1 cellular context compared by ENCODE assay signal in the genomic region with DNA sequence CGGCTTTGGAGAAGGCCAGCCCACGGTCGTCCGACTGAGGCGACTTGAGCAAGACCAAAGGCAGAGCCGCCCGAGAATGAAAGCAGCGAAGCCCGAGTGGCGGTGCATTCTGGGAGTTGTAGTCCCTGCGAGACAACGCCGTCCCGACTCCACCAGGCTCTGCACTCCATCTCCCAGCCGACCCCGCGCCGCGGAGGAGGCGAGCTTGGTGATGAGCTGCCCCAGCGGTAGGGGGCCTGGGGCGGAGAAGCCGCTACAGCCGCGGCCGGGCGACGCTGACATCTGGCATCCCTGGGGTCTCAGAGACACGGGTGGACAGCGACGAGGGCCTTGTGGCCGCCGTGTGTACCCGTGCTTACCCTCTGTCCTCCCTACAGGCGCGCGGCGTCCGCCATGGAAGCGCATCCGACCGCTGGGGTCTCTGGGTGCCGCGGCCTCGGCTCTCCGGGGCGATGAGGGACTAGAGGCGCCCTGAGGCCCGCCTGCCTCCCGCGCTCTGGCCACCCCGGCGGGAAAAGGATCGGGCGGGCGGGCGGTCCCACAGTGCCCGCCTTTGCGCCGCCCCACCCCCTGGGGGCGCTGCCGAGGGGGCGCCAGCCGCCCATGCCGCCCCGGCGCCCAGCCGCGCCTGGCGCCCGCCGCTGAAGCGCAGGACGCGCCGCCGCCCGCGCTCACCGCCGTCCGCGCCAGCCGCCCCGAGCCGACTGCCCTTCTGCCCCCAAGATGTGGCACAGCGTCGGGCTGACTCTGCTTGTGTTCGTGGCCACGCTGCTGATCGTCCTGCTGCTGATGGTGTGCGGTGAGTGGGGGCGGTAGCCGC.
TF ChIP-seq lines count a peak whose summit lies in the region.

Gene SMIM13, plus strand, starts transcription at position 244 of the 820 bp plus-strand sequence. Its CDS starts 480 bp downstream, at position 724.

TF ChIP-seq in K562, 482 proteins besides CTCF, POLR2A, EP300 and RAD21 (continued from another document and continues in another):
- TF ChIP-seq RB1 (IDR thresholded peaks at IDR 0.05; ENCODE audit: low read depth) (peak; percentile 96), ATF1 (CRISPR knock-in tag; IDR thresholded peaks at IDR 0.05) (no peak; the same call in 1 of the 2 replicates), ATF1 (tag; IDR thresholded peaks at IDR 0.05) (peak; percentile 92), MTF1 (CRISPR knock-in tag; IDR thresholded peaks at IDR 0.05; ENCODE audit: borderline replicate concordance) (no peak), ZBTB33 (CRISPR knock-in tag; IDR thresholded peaks at IDR 0.05) (no peak; the same call in 1 of the 2 replicates), GTF2A2 (tag; IDR thresholded peaks at IDR 0.05) (no peak), ZNF232 (CRISPR knock-in tag; IDR thresholded peaks at IDR 0.05) (no peak), CREB3 (tag; conservative IDR thresholded peaks at IDR 0.05; ENCODE audit: low read depth) (peak; percentile 79), ZNF75A (CRISPR knock-in tag; IDR thresholded peaks at IDR 0.05) (no peak; the same call in 1 of the 2 replicates), FOS (IDR thresholded peaks at IDR 0.05; ENCODE audit: extremely low read depth, insufficient read length) (no peak), CBX8 (IDR thresholded peaks at IDR 0.05; ENCODE audit: borderline replicate concordance, extremely low read depth, low read depth, low read length, poor library complexity, severe bottlenecking) (no peak), ZFP1 (CRISPR knock-in tag; IDR thresholded peaks at IDR 0.05) (no peak), ZBTB9 (CRISPR knock-in tag; IDR thresholded peaks at IDR 0.05) (peak; percentile 75; the same call in 1 of the 2 replicates), TAL1 (IDR thresholded peaks at IDR 0.05) (no peak), NBN (IDR thresholded peaks at IDR 0.05; ENCODE audit: low read depth) (no peak; the same call in none of the 2 replicates), ZNF436 (CRISPR knock-in tag; IDR thresholded peaks at IDR 0.05) (no peak), ZNF124 (CRISPR knock-in tag; IDR thresholded peaks at IDR 0.05) (no peak), ZSCAN32 (CRISPR knock-in tag; IDR thresholded peaks at IDR 0.05) (no peak), XRCC5 (IDR thresholded peaks at IDR 0.05; ENCODE audit: low read depth, low read length) (peak; percentile 59; the same call in 1 of the 2 replicates), ZNF431 (CRISPR knock-in tag; IDR thresholded peaks at IDR 0.05) (peak; percentile 72; the same call in 1 of the 2 replicates), ZNF655 (CRISPR knock-in tag; IDR thresholded peaks at IDR 0.05) (no peak), NCOA1 (IDR thresholded peaks at IDR 0.05; ENCODE audit: low read depth) (no peak), POLR2G (IDR thresholded peaks at IDR 0.05; ENCODE audit: low read depth, low read length) (peak; percentile 97), ZNF174 (CRISPR knock-in tag; IDR thresholded peaks at IDR 0.05) (no peak), CBFA2T3 (IDR thresholded peaks at IDR 0.05) (no peak), HDAC1 (IDR thresholded peaks at IDR 0.05) (peak in 1 of 2 experiments; percentile 42; a peak in 1 of 4 replicates), ZNF699 (CRISPR knock-in tag; IDR thresholded peaks at IDR 0.05; ENCODE audit: insufficient replicate concordance) (no peak), MAFF (IDR thresholded peaks at IDR 0.05; ENCODE audit: low read length) (no peak), FOSL1 (tag; conservative IDR thresholded peaks at IDR 0.05) (peak; percentile 55; the same call in 1 of the 2 replicates), ZNF57 (CRISPR knock-in tag; IDR thresholded peaks at IDR 0.05) (0 out of 2 replicates have a peak, but pooled peaks have one; percentile 25), CCNT2 (IDR thresholded peaks at IDR 0.05; ENCODE audit: borderline replicate concordance, extremely low read depth, insufficient read length, low read depth, low read length) (peak; percentile 59), U2AF2 (optimal IDR thresholded peaks at IDR 0.05; ENCODE audit: low read depth, low read length) (no peak), THRAP3 (IDR thresholded peaks at IDR 0.05; ENCODE audit: borderline replicate concordance) (no peak), CXXC5 (CRISPR knock-in tag; IDR thresholded peaks at IDR 0.05) (peak; percentile 78), MBD2 (IDR thresholded peaks at IDR 0.05; ENCODE audit: borderline replicate concordance, low read depth) (peak; percentile 92), FUS (optimal IDR thresholded peaks at IDR 0.05; ENCODE audit: low read depth, low read length) (no peak), TCFL5 (CRISPR knock-in tag; conservative IDR thresholded peaks at IDR 0.05) (no peak), CBX1 (IDR thresholded peaks at IDR 0.05; ENCODE audit: low read depth) (peak; percentile 74), SRSF9 (IDR thresholded peaks at IDR 0.05; ENCODE audit: borderline replicate concordance, low read depth, low read length) (no peak), ELF4 (CRISPR knock-in tag; IDR thresholded peaks at IDR 0.05) (0 out of 2 replicates have a peak, but pooled peaks have one; percentile 2), ID3 (CRISPR knock-in tag; IDR thresholded peaks at IDR 0.05) (no peak), ID3 (tag; IDR thresholded peaks at IDR 0.05) (peak; percentile 83; the same call in 1 of the 2 replicates), PHB (CRISPR knock-in tag; IDR thresholded peaks at IDR 0.05) (no peak), CC2D1A (IDR thresholded peaks at IDR 0.05) (no peak), SETDB1 (IDR thresholded peaks at IDR 0.05; ENCODE audit: low read length) (no peak), SMAD1 (IDR thresholded peaks at IDR 0.05; ENCODE audit: low read depth, low read length, partially characterized antibody) (peak; percentile 31)
- TF ChIP-seq, protein P1, sequence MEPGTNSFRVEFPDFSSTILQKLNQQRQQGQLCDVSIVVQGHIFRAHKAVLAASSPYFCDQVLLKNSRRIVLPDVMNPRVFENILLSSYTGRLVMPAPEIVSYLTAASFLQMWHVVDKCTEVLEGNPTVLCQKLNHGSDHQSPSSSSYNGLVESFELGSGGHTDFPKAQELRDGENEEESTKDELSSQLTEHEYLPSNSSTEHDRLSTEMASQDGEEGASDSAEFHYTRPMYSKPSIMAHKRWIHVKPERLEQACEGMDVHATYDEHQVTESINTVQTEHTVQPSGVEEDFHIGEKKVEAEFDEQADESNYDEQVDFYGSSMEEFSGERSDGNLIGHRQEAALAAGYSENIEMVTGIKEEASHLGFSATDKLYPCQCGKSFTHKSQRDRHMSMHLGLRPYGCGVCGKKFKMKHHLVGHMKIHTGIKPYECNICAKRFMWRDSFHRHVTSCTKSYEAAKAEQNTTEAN (CRISPR knock-in tag; IDR thresholded peaks at IDR 0.05) = no peak
- TF ChIP-seq, protein P2, sequence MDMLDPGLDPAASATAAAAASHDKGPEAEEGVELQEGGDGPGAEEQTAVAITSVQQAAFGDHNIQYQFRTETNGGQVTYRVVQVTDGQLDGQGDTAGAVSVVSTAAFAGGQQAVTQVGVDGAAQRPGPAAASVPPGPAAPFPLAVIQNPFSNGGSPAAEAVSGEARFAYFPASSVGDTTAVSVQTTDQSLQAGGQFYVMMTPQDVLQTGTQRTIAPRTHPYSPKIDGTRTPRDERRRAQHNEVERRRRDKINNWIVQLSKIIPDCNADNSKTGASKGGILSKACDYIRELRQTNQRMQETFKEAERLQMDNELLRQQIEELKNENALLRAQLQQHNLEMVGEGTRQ (CRISPR knock-in tag; IDR thresholded peaks at IDR 0.05) = no peak
- TF ChIP-seq, protein P3, sequence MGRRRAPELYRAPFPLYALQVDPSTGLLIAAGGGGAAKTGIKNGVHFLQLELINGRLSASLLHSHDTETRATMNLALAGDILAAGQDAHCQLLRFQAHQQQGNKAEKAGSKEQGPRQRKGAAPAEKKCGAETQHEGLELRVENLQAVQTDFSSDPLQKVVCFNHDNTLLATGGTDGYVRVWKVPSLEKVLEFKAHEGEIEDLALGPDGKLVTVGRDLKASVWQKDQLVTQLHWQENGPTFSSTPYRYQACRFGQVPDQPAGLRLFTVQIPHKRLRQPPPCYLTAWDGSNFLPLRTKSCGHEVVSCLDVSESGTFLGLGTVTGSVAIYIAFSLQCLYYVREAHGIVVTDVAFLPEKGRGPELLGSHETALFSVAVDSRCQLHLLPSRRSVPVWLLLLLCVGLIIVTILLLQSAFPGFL (CRISPR knock-in tag; IDR thresholded peaks at IDR 0.05) = no peak
- TF ChIP-seq, protein P4, sequence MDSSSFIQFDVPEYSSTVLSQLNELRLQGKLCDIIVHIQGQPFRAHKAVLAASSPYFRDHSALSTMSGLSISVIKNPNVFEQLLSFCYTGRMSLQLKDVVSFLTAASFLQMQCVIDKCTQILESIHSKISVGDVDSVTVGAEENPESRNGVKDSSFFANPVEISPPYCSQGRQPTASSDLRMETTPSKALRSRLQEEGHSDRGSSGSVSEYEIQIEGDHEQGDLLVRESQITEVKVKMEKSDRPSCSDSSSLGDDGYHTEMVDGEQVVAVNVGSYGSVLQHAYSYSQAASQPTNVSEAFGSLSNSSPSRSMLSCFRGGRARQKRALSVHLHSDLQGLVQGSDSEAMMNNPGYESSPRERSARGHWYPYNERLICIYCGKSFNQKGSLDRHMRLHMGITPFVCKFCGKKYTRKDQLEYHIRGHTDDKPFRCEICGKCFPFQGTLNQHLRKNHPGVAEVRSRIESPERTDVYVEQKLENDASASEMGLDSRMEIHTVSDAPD (CRISPR knock-in tag; IDR thresholded peaks at IDR 0.05) = no peak
- TF ChIP-seq, protein P5, sequence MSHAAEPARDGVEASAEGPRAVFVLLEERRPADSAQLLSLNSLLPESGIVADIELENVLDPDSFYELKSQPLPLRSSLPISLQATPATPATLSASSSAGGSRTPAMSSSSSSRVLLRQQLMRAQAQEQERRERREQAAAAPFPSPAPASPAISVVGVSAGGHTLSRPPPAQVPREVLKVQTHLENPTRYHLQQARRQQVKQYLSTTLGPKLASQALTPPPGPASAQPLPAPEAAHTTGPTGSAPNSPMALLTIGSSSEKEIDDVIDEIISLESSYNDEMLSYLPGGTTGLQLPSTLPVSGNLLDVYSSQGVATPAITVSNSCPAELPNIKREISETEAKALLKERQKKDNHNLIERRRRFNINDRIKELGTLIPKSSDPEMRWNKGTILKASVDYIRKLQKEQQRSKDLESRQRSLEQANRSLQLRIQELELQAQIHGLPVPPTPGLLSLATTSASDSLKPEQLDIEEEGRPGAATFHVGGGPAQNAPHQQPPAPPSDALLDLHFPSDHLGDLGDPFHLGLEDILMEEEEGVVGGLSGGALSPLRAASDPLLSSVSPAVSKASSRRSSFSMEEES (CRISPR knock-in tag; IDR thresholded peaks at IDR 0.05) = no peak
- TF ChIP-seq, protein P6, sequence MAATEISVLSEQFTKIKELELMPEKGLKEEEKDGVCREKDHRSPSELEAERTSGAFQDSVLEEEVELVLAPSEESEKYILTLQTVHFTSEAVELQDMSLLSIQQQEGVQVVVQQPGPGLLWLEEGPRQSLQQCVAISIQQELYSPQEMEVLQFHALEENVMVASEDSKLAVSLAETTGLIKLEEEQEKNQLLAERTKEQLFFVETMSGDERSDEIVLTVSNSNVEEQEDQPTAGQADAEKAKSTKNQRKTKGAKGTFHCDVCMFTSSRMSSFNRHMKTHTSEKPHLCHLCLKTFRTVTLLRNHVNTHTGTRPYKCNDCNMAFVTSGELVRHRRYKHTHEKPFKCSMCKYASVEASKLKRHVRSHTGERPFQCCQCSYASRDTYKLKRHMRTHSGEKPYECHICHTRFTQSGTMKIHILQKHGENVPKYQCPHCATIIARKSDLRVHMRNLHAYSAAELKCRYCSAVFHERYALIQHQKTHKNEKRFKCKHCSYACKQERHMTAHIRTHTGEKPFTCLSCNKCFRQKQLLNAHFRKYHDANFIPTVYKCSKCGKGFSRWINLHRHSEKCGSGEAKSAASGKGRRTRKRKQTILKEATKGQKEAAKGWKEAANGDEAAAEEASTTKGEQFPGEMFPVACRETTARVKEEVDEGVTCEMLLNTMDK (IDR thresholded peaks at IDR 0.05; ENCODE audit: borderline replicate concordance, insufficient read depth, low read depth, low read length, poor library complexity, severe bottlenecking) = peak; percentile 95
